Comparison of ENCODE assay signal across 1 cellular context in the genomic region with DNA sequence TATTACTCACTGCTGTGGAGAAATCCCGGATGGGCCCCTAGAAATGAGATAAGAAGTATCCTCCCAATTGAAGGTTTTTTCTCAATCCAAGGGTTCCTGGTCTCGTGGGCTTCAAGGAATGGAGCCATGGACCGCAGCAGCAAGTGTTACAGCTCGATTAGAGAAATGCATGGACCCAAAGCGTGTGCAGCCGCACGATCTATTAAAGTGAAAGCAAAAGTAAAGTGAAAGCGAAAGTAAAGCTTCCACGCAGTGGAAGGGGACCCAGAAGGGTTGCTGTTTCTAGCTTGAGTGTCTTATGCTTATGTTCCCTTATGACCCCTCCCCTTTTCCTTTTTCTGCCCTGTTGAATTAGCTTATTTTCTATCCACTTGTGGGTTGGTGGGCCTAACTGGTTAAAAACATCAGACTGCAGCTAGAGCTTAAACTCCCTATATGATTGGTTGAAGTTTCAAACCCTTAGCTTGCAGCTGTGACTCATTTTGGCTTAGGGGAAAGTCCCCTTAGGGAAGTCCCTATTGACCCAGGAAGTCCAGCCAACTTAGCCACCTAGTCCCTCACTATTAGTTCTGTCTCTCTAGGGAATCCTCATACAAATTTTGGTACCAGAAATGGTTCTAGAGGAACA.
TF ChIP-seq lines count a peak whose summit lies in the region.

No MANE protein-coding gene starts in this region.

TF ChIP-seq in K562, 482 proteins besides CTCF, POLR2A, EP300 and RAD21 (continued from another document and continues in another):
- TF ChIP-seq BHLHE40 (IDR thresholded peaks at IDR 0.05; ENCODE audit: low read length) (peak; percentile 9; the same call in 1 of the 2 replicates), ZNF586 (CRISPR knock-in tag; conservative IDR thresholded peaks at IDR 0.05) (no peak), FUS (optimal IDR thresholded peaks at IDR 0.05; ENCODE audit: low read depth, low read length) (no peak), IRF2 (CRISPR knock-in tag; IDR thresholded peaks at IDR 0.05) (peak; percentile 98), SMARCA4 (IDR thresholded peaks at IDR 0.05) (no peak), HNRNPK (IDR thresholded peaks at IDR 0.05; ENCODE audit: low read depth, low read length, poor library complexity, severe bottlenecking) (no peak), ELF1 (tag; IDR thresholded peaks at IDR 0.05) (0 out of 2 replicates have a peak, but pooled peaks have one; percentile 33), KLF6 (CRISPR knock-in tag; IDR thresholded peaks at IDR 0.05; ENCODE audit: borderline replicate concordance) (no peak), NFIC (IDR thresholded peaks at IDR 0.05) (no peak), FOXM1 (IDR thresholded peaks at IDR 0.05; ENCODE audit: low read depth) (peak; percentile 50; the same call in 1 of the 2 replicates), FOXM1 (CRISPR knock-in tag; IDR thresholded peaks at IDR 0.05; ENCODE audit: low read depth) (no peak)
- TF ChIP-seq, protein P1, sequence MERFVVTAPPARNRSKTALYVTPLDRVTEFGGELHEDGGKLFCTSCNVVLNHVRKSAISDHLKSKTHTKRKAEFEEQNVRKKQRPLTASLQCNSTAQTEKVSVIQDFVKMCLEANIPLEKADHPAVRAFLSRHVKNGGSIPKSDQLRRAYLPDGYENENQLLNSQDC (CRISPR knock-in tag; IDR thresholded peaks at IDR 0.05), result no peak
- TF ChIP-seq, protein P2, sequence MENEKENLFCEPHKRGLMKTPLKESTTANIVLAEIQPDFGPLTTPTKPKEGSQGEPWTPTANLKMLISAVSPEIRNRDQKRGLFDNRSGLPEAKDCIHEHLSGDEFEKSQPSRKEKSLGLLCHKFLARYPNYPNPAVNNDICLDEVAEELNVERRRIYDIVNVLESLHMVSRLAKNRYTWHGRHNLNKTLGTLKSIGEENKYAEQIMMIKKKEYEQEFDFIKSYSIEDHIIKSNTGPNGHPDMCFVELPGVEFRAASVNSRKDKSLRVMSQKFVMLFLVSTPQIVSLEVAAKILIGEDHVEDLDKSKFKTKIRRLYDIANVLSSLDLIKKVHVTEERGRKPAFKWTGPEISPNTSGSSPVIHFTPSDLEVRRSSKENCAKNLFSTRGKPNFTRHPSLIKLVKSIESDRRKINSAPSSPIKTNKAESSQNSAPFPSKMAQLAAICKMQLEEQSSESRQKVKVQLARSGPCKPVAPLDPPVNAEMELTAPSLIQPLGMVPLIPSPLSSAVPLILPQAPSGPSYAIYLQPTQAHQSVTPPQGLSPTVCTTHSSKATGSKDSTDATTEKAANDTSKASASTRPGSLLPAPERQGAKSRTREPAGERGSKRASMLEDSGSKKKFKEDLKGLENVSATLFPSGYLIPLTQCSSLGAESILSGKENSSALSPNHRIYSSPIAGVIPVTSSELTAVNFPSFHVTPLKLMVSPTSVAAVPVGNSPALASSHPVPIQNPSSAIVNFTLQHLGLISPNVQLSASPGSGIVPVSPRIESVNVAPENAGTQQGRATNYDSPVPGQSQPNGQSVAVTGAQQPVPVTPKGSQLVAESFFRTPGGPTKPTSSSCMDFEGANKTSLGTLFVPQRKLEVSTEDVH (IDR thresholded peaks at IDR 0.05; ENCODE audit: low read depth, partially characterized antibody), result no peak
- TF ChIP-seq, protein P3, sequence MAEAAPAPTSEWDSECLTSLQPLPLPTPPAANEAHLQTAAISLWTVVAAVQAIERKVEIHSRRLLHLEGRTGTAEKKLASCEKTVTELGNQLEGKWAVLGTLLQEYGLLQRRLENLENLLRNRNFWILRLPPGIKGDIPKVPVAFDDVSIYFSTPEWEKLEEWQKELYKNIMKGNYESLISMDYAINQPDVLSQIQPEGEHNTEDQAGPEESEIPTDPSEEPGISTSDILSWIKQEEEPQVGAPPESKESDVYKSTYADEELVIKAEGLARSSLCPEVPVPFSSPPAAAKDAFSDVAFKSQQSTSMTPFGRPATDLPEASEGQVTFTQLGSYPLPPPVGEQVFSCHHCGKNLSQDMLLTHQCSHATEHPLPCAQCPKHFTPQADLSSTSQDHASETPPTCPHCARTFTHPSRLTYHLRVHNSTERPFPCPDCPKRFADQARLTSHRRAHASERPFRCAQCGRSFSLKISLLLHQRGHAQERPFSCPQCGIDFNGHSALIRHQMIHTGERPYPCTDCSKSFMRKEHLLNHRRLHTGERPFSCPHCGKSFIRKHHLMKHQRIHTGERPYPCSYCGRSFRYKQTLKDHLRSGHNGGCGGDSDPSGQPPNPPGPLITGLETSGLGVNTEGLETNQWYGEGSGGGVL (CRISPR knock-in tag; IDR thresholded peaks at IDR 0.05), result no peak
- TF ChIP-seq, protein P4, sequence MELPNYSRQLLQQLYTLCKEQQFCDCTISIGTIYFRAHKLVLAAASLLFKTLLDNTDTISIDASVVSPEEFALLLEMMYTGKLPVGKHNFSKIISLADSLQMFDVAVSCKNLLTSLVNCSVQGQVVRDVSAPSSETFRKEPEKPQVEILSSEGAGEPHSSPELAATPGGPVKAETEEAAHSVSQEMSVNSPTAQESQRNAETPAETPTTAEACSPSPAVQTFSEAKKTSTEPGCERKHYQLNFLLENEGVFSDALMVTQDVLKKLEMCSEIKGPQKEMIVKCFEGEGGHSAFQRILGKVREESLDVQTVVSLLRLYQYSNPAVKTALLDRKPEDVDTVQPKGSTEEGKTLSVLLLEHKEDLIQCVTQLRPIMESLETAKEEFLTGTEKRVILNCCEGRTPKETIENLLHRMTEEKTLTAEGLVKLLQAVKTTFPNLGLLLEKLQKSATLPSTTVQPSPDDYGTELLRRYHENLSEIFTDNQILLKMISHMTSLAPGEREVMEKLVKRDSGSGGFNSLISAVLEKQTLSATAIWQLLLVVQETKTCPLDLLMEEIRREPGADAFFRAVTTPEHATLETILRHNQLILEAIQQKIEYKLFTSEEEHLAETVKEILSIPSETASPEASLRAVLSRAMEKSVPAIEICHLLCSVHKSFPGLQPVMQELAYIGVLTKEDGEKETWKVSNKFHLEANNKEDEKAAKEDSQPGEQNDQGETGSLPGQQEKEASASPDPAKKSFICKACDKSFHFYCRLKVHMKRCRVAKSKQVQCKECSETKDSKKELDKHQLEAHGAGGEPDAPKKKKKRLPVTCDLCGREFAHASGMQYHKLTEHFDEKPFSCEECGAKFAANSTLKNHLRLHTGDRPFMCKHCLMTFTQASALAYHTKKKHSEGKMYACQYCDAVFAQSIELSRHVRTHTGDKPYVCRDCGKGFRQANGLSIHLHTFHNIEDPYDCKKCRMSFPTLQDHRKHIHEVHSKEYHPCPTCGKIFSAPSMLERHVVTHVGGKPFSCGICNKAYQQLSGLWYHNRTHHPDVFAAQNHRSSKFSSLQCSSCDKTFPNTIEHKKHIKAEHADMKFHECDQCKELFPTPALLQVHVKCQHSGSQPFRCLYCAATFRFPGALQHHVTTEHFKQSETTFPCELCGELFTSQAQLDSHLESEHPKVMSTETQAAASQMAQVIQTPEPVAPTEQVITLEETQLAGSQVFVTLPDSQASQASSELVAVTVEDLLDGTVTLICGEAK (IDR thresholded peaks at IDR 0.05), result peak; percentile 48; the same call in 1 of the 2 replicates
- TF ChIP-seq, protein P4 (CRISPR knock-in tag; IDR thresholded peaks at IDR 0.05), result no peak
- TF ChIP-seq, protein P5, sequence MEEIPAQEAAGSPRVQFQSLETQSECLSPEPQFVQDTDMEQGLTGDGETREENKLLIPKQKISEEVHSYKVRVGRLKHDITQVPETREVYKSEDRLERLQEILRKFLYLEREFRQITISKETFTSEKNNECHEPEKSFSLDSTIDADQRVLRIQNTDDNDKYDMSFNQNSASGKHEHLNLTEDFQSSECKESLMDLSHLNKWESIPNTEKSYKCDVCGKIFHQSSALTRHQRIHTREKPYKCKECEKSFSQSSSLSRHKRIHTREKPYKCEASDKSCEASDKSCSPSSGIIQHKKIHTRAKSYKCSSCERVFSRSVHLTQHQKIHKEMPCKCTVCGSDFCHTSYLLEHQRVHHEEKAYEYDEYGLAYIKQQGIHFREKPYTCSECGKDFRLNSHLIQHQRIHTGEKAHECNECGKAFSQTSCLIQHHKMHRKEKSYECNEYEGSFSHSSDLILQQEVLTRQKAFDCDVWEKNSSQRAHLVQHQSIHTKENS (CRISPR knock-in tag; IDR thresholded peaks at IDR 0.05), result no peak
- TF ChIP-seq, protein P6, sequence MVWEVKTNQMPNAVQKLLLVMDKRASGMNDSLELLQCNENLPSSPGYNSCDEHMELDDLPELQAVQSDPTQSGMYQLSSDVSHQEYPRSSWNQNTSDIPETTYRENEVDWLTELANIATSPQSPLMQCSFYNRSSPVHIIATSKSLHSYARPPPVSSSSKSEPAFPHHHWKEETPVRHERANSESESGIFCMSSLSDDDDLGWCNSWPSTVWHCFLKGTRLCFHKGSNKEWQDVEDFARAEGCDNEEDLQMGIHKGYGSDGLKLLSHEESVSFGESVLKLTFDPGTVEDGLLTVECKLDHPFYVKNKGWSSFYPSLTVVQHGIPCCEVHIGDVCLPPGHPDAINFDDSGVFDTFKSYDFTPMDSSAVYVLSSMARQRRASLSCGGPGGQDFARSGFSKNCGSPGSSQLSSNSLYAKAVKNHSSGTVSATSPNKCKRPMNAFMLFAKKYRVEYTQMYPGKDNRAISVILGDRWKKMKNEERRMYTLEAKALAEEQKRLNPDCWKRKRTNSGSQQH (CRISPR knock-in tag; IDR thresholded peaks at IDR 0.05), result 0 out of 2 replicates have a peak, but pooled peaks have one; percentile 5
- TF ChIP-seq, protein P7, sequence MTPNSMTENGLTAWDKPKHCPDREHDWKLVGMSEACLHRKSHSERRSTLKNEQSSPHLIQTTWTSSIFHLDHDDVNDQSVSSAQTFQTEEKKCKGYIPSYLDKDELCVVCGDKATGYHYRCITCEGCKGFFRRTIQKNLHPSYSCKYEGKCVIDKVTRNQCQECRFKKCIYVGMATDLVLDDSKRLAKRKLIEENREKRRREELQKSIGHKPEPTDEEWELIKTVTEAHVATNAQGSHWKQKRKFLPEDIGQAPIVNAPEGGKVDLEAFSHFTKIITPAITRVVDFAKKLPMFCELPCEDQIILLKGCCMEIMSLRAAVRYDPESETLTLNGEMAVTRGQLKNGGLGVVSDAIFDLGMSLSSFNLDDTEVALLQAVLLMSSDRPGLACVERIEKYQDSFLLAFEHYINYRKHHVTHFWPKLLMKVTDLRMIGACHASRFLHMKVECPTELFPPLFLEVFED (CRISPR knock-in tag; conservative IDR thresholded peaks at IDR 0.05), result no peak
- TF ChIP-seq, protein P8, sequence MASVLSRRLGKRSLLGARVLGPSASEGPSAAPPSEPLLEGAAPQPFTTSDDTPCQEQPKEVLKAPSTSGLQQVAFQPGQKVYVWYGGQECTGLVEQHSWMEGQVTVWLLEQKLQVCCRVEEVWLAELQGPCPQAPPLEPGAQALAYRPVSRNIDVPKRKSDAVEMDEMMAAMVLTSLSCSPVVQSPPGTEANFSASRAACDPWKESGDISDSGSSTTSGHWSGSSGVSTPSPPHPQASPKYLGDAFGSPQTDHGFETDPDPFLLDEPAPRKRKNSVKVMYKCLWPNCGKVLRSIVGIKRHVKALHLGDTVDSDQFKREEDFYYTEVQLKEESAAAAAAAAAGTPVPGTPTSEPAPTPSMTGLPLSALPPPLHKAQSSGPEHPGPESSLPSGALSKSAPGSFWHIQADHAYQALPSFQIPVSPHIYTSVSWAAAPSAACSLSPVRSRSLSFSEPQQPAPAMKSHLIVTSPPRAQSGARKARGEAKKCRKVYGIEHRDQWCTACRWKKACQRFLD (CRISPR knock-in tag; IDR thresholded peaks at IDR 0.05), result no peak
- TF ChIP-seq, protein P9, sequence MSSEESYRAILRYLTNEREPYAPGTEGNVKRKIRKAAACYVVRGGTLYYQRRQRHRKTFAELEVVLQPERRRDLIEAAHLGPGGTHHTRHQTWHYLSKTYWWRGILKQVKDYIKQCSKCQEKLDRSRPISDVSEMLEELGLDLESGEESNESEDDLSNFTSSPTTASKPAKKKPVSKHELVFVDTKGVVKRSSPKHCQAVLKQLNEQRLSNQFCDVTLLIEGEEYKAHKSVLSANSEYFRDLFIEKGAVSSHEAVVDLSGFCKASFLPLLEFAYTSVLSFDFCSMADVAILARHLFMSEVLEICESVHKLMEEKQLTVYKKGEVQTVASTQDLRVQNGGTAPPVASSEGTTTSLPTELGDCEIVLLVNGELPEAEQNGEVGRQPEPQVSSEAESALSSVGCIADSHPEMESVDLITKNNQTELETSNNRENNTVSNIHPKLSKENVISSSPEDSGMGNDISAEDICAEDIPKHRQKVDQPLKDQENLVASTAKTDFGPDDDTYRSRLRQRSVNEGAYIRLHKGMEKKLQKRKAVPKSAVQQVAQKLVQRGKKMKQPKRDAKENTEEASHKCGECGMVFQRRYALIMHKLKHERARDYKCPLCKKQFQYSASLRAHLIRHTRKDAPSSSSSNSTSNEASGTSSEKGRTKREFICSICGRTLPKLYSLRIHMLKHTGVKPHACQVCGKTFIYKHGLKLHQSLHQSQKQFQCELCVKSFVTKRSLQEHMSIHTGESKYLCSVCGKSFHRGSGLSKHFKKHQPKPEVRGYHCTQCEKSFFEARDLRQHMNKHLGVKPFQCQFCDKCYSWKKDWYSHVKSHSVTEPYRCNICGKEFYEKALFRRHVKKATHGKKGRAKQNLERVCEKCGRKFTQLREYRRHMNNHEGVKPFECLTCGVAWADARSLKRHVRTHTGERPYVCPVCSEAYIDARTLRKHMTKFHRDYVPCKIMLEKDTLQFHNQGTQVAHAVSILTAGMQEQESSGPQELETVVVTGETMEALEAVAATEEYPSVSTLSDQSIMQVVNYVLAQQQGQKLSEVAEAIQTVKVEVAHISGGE (CRISPR knock-in tag; IDR thresholded peaks at IDR 0.05), result 0 out of 6 replicates have a peak, but pooled peaks of 1 of the 3 experiments have one; percentile 17
